18 cellular contexts compared by ENCODE assay signal in the genomic region with DNA sequence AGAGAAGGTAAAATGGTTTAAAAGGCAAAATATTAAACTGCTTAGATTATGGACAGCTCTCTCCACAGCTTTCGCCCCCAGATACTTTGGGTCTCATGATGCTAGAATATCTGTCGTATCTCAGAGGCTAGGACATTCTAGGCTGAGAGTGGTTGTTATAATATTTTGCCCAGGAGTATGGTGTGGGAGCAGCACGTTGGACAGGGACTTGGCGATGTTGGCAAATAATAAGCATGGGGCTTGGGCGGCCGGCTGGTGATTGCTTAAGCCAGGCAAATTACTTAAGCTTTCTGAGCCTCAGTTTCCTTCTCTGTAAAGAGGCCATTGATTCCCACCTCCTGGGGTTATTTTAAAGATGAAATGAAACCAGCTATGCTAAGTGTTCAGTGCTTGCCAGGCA.
DNase-seq lines count a peak whose midpoint lies in the region; ATAC-seq and TF ChIP-seq lines count a peak whose summit lies in the region.
"Had no signal": no experiment of that assay in that cellular context is flagged by ENCODE, and none has a peak within 500 bp of the region (broad histone marks: within the 10 kb centered on the region; RNA-seq: fewer than 3 reads in every experiment).

No MANE protein-coding gene starts in this region.

- 44 to 70% (median 62%) methylated on average over 6 of the region's 6 CpGs for WGBS in heart left ventricle, 4 donors
- no CpG with 5 or more reads among the region's 6 CpGs for WGBS in mesendoderm (ENCODE audit: extremely low coverage, insufficient coverage, low lambda C conversion rate)

- H3K4me1 Mint-ChIP-seq in progenitor cell of endocrine pancreas (ENCODE audit: low read depth): peaks cover 69% of the 10 kb centered on the region

- H3K56ac ChIP-seq in mesendoderm (ENCODE audit: low read length): no peak overlapping the region

- H3K4me1 ChIP-seq in heart left ventricle (peaks cover 0 to 62% (median 26%) of the 10 kb centered on the region in 12 donors), left ventricle myocardium inferior (peaks cover 51% of the 10 kb centered on the region), mesendoderm (ENCODE audit: control insufficient read depth, low read depth, low read length) (peaks cover 17% of the 10 kb centered on the region)

- no peak for TF ChIP-seq POLR2A in heart left ventricle (IDR thresholded peaks at IDR 0.05)

- no peak overlapping the region for H3K9ac ChIP-seq in mesendoderm (ENCODE audit: low read length)
- H3K9ac ChIP-seq: BLaER1, KMS-11 had no signal

- H3K4me3 ChIP-seq in heart left ventricle (no peak overlapping the region), left ventricle myocardium inferior (no peak overlapping the region), mesendoderm (ENCODE audit: low read length) (no peak overlapping the region)
- H3K4me3 ChIP-seq: BLaER1 had no signal

- peak overlapping the region; percentile 44 for H3K18ac ChIP-seq in mesendoderm (ENCODE audit: low read length)

- H3K27ac ChIP-seq in heart left ventricle (peak overlapping the region in 1 of 12 donors; percentile 26), left ventricle myocardium inferior (replicated peaks) (no peak overlapping the region), mesendoderm (ENCODE audit: low read depth, low read length) (no peak overlapping the region)
- H3K27ac ChIP-seq: BLaER1, KMS-11, RWPE1 had no signal

- H3K36me3 ChIP-seq in heart left ventricle: no peaks in the 10 kb centered on the region
- H3K36me3 ChIP-seq in left ventricle myocardium inferior: no peaks in the 10 kb centered on the region
- no peaks in the 10 kb centered on the region for H3K36me3 ChIP-seq in mesendoderm (ENCODE audit: control insufficient read depth, insufficient read depth, low read length)
- H3K36me3 ChIP-seq: BLaER1 had no signal

- H3K27me3 ChIP-seq in heart left ventricle: no peaks in the 10 kb centered on the region
- H3K27me3 ChIP-seq in left ventricle myocardium inferior (ENCODE audit: low read depth): no peaks in the 10 kb centered on the region
- H3K27me3 ChIP-seq in mesendoderm (ENCODE audit: insufficient read depth, low read length, poor library complexity): no peaks in the 10 kb centered on the region
- H3K27me3 ChIP-seq: BLaER1 had no signal

- TF ChIP-seq CTCF in heart left ventricle (IDR thresholded peaks at IDR 0.05) (no peak), left ventricle myocardium inferior (IDR thresholded peaks at IDR 0.05; ENCODE audit: borderline replicate concordance) (no peak), progenitor cell of endocrine pancreas (IDR thresholded peaks at IDR 0.05; ENCODE audit: unreplicated experiment) (no peak)

- H3K4me3 Mint-ChIP-seq in progenitor cell of endocrine pancreas (ENCODE audit: low read depth): no peak overlapping the region
- H3K4me3 Mint-ChIP-seq: CD4-positive, alpha-beta T cell had no signal

- DNase-seq in heart left ventricle: no peak
- DNase-seq in left ventricle myocardium inferior: no peak
- DNase-seq in mesendoderm: no peak
- DNase-seq in progenitor cell of endocrine pancreas (ENCODE audit: low spot score, unreplicated experiment): no peak
- DNase-seq in NCI-H1436 treated with DMSO at 0.1 percent for 48 hours (lab: John Stamatoyannopoulos, UW): no peak
- DNase-seq in SKM-1 (lab: John Stamatoyannopoulos, UW; ENCODE audit: unreplicated experiment): no peak
- DNase-seq: CD4-positive, alpha-beta T cell; GOT3; IMR-90; MM.1S; NCI-H1694; NCI-H2029 treated with DMSO at 0.1 percent for 48 hours had no signal

- intact Hi-C loops in heart left ventricle (cut with DNase I) (loop anchor here in 5 of 10 donors (5.0 to 10.0 kb wide), 6 partner anchors 35 to 212 kb away; partner anchors contain the start of gene ROR1 (in 2 of the 5)), left ventricle myocardium inferior (cut with micrococcal nuclease) (no loop called here)

- no peaks in the 10 kb centered on the region for H3K79me2 ChIP-seq in mesendoderm (ENCODE audit: control insufficient read depth, insufficient read depth, low read length)

- H4K5ac ChIP-seq in mesendoderm (ENCODE audit: low read length): no peak overlapping the region

- H3K9me3 Mint-ChIP-seq in progenitor cell of endocrine pancreas (ENCODE audit: low read depth): no peaks in the 10 kb centered on the region
- H3K9me3 Mint-ChIP-seq: CD4-positive, alpha-beta T cell had no signal

- H2AK5ac ChIP-seq in mesendoderm (ENCODE audit: low read length): no peak overlapping the region

- H2BK120ac ChIP-seq in mesendoderm (ENCODE audit: low read depth, low read length): no peak overlapping the region

- no peak overlapping the region for H3K23ac ChIP-seq in mesendoderm (ENCODE audit: low read length)

- no peak overlapping the region for H3K4ac ChIP-seq in mesendoderm (ENCODE audit: low read depth, low read length)

- no peak overlapping the region for H3K4me2 ChIP-seq in mesendoderm (ENCODE audit: low read length)
- H3K4me2 ChIP-seq: BLaER1, KMS-11 had no signal

- H3K27me3 Mint-ChIP-seq in progenitor cell of endocrine pancreas: no peaks in the 10 kb centered on the region
- H3K27me3 Mint-ChIP-seq: CD4-positive, alpha-beta T cell had no signal

- H3K36me3 Mint-ChIP-seq in progenitor cell of endocrine pancreas (ENCODE audit: insufficient read depth): no peaks in the 10 kb centered on the region

- ATAC-seq in heart left ventricle: peak in 3 of 4 donors; percentile 32 to 58 (median 53)
- no peak for ATAC-seq in HG03097 (IDR thresholded peaks at IDR 0.05; ENCODE audit: low FRiP score, unreplicated experiment)
- ATAC-seq: Panc1 had no signal

- no peaks in the 10 kb centered on the region for H3K9me3 ChIP-seq in heart left ventricle
- no peaks in the 10 kb centered on the region for H3K9me3 ChIP-seq in left ventricle myocardium inferior (replicated peaks)
- H3K9me3 ChIP-seq: BLaER1 had no signal

- H3K79me1 ChIP-seq in mesendoderm (ENCODE audit: low read length): no peaks in the 10 kb centered on the region

- H4K8ac ChIP-seq in mesendoderm (ENCODE audit: low read depth, low read length): no peak overlapping the region

- H2BK15ac ChIP-seq in mesendoderm (replicated peaks; ENCODE audit: low read depth): no peak overlapping the region

- peak overlapping the region; percentile 94 for H3K27ac Mint-ChIP-seq in progenitor cell of endocrine pancreas
- H3K27ac Mint-ChIP-seq: CD4-positive, alpha-beta T cell had no signal

- H2BK5ac ChIP-seq in mesendoderm (ENCODE audit: low read length): no peak overlapping the region

TF ChIP-seq in PFSK-1, 5 proteins besides CTCF, POLR2A, EP300 and RAD21:
- TF ChIP-seq TAF1 (IDR thresholded peaks at IDR 0.05; ENCODE audit: borderline replicate concordance, insufficient read depth, low read length) (no peak), FOXP2 (optimal IDR thresholded peaks at IDR 0.05; ENCODE audit: borderline replicate concordance, extremely low read depth, extremely low read length, insufficient read depth) (no peak), POLR2AphosphoS5 (IDR thresholded peaks at IDR 0.05; ENCODE audit: low read depth, low read length) (no peak), SIN3A (IDR thresholded peaks at IDR 0.05; ENCODE audit: borderline replicate concordance, insufficient read depth, low read length) (no peak)
- TF ChIP-seq, protein P1, sequence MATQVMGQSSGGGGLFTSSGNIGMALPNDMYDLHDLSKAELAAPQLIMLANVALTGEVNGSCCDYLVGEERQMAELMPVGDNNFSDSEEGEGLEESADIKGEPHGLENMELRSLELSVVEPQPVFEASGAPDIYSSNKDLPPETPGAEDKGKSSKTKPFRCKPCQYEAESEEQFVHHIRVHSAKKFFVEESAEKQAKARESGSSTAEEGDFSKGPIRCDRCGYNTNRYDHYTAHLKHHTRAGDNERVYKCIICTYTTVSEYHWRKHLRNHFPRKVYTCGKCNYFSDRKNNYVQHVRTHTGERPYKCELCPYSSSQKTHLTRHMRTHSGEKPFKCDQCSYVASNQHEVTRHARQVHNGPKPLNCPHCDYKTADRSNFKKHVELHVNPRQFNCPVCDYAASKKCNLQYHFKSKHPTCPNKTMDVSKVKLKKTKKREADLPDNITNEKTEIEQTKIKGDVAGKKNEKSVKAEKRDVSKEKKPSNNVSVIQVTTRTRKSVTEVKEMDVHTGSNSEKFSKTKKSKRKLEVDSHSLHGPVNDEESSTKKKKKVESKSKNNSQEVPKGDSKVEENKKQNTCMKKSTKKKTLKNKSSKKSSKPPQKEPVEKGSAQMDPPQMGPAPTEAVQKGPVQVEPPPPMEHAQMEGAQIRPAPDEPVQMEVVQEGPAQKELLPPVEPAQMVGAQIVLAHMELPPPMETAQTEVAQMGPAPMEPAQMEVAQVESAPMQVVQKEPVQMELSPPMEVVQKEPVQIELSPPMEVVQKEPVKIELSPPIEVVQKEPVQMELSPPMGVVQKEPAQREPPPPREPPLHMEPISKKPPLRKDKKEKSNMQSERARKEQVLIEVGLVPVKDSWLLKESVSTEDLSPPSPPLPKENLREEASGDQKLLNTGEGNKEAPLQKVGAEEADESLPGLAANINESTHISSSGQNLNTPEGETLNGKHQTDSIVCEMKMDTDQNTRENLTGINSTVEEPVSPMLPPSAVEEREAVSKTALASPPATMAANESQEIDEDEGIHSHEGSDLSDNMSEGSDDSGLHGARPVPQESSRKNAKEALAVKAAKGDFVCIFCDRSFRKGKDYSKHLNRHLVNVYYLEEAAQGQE (IDR thresholded peaks at IDR 0.05; ENCODE audit: insufficient read depth in 1 of 2, low read depth in 2 of 2, low read length in 2 of 2): peak; percentile 66 to 82
TF ChIP-seq in PFSK-1: peak in this region for 1.
